ENCODE assay signal across 12 cellular contexts in genomic region chr7:50653116-50653854, GRCh38.
DNase-seq lines count a peak whose midpoint lies in the region; ATAC-seq and TF ChIP-seq lines count a peak whose summit lies in the region.
"Had no signal": no experiment of that assay in that cellular context is flagged by ENCODE, and none has a peak within 500 bp of the region (broad histone marks: within the 10 kb centered on the region; RNA-seq: fewer than 3 reads in every experiment).

No MANE protein-coding gene starts in this region.

- H3K27me3 ChIP-seq in suprapubic skin = no peaks in the 10 kb centered on the region

- TF ChIP-seq POLR2A in suprapubic skin (IDR thresholded peaks at IDR 0.05) = peak in 1 of 2 donors; percentile 29

- peak overlapping the region; percentile 15 for H3K4me3 ChIP-seq in suprapubic skin

- peaks cover 63% of the 10 kb centered on the region for H3K4me1 Mint-ChIP-seq in chondrocyte (ENCODE audit: low read depth)
- no peaks in the 10 kb centered on the region for H3K4me1 Mint-ChIP-seq in activated naive CD4-positive, alpha-beta T cell treated with anti-CD3 and anti-CD28 coated beads for 36 hours (ENCODE audit: low read depth)
- H3K4me1 Mint-ChIP-seq in stimulated activated effector memory CD8-positive, alpha-beta T cell treated with anti-CD3 and anti-CD28 coated beads, Interleukin-12 subunit alpha, Interleukin-12 subunit beta, amount 100 ng/mL, for 72 hours = peaks cover 5% of the 10 kb centered on the region
- H3K4me1 Mint-ChIP-seq: natural killer cell had no signal

- TF ChIP-seq CTCF in chondrocyte (IDR thresholded peaks at IDR 0.05) (no peak), suprapubic skin (IDR thresholded peaks at IDR 0.05) (no peak)

- H3K4me1 ChIP-seq in suprapubic skin = peaks cover 32% of the 10 kb centered on the region

- TF ChIP-seq EP300 in suprapubic skin (IDR thresholded peaks at IDR 0.05) = no peak

- ATAC-seq in left lobe of liver (peak; percentile 9), GM18517 (IDR thresholded peaks at IDR 0.05; ENCODE audit: unreplicated experiment) (no peak)
- no peak for ATAC-seq in stimulated activated effector memory CD8-positive, alpha-beta T cell treated with anti-CD3 and anti-CD28 coated beads, Interleukin-12 subunit alpha, Interleukin-12 subunit beta, amount 100 ng/mL, for 72 hours

- peak; percentile 30 to 60 for DNase-seq in NOMO-1 (lab: John Stamatoyannopoulos, UW; ENCODE audit: unreplicated experiment in 2 of 2)
- DNase-seq in chondrocyte (ENCODE audit: low spot score) = no peak
- peak; percentile 37 for DNase-seq in left lobe of liver (ENCODE audit: low spot score)
- DNase-seq in suprapubic skin (ENCODE audit: low spot score in 2 of 2) = peak; percentile 77 to 83
- no peak for DNase-seq in activated naive CD4-positive, alpha-beta T cell treated with anti-CD3 and anti-CD28 coated beads for 36 hours
- DNase-seq in dermis blood vessel endothelial cell = no peak
- DNase-seq in stimulated activated effector memory CD8-positive, alpha-beta T cell treated with anti-CD3 and anti-CD28 coated beads, Interleukin-12 subunit alpha, Interleukin-12 subunit beta, amount 100 ng/mL, for 72 hours (ENCODE audit: low spot score in 2 of 2) = no peak
- DNase-seq: activated gamma-delta T cell treated with Interleukin-2 at 50 U/mL for 16 hours, EL, natural killer cell, NCI-H1105 treated with DMSO at 0.1 percent for 48 hours had no signal

- intact Hi-C loops in activated naive CD4-positive, alpha-beta T cell treated with anti-CD3 and anti-CD28 coated beads for 36 hours (cut with micrococcal nuclease) = no loop called here

- H3K36me3 Mint-ChIP-seq in chondrocyte (ENCODE audit: low read depth) = peaks cover 13% of the 10 kb centered on the region
- H3K36me3 Mint-ChIP-seq in activated naive CD4-positive, alpha-beta T cell treated with anti-CD3 and anti-CD28 coated beads for 36 hours (ENCODE audit: low read depth) = no peaks in the 10 kb centered on the region
- H3K36me3 Mint-ChIP-seq in stimulated activated effector memory CD8-positive, alpha-beta T cell treated with anti-CD3 and anti-CD28 coated beads, Interleukin-12 subunit alpha, Interleukin-12 subunit beta, amount 100 ng/mL, for 72 hours = no peaks in the 10 kb centered on the region
- H3K36me3 Mint-ChIP-seq: natural killer cell had no signal

- H3K4me3 Mint-ChIP-seq in chondrocyte (ENCODE audit: unreplicated experiment) = no peak overlapping the region
- H3K4me3 Mint-ChIP-seq in activated naive CD4-positive, alpha-beta T cell treated with anti-CD3 and anti-CD28 coated beads for 36 hours = no peak overlapping the region
- no peak overlapping the region for H3K4me3 Mint-ChIP-seq in stimulated activated effector memory CD8-positive, alpha-beta T cell treated with anti-CD3 and anti-CD28 coated beads, Interleukin-12 subunit alpha, Interleukin-12 subunit beta, amount 100 ng/mL, for 72 hours
- H3K4me3 Mint-ChIP-seq: natural killer cell had no signal

- H3K27ac Mint-ChIP-seq in chondrocyte (ENCODE audit: unreplicated experiment) = peak overlapping the region; percentile 59
- no peak overlapping the region for H3K27ac Mint-ChIP-seq in activated naive CD4-positive, alpha-beta T cell treated with anti-CD3 and anti-CD28 coated beads for 36 hours
- no peak overlapping the region for H3K27ac Mint-ChIP-seq in stimulated activated effector memory CD8-positive, alpha-beta T cell treated with anti-CD3 and anti-CD28 coated beads, Interleukin-12 subunit alpha, Interleukin-12 subunit beta, amount 100 ng/mL, for 72 hours
- H3K27ac Mint-ChIP-seq: natural killer cell had no signal

- CTCF ChIA-PET in activated naive CD4-positive, alpha-beta T cell treated with anti-CD3 and anti-CD28 coated beads for 36 hours (lab: Charles Lee) = interaction anchor here (1.2 to 3.1 kb wide), 2 partner anchors 19 to 21 kb away, joined by 3 to 10 read pairs; no protein-coding TSS in a partner anchor

- no peaks in the 10 kb centered on the region for H3K9me3 Mint-ChIP-seq in chondrocyte (ENCODE audit: low read depth)
- H3K9me3 Mint-ChIP-seq in activated naive CD4-positive, alpha-beta T cell treated with anti-CD3 and anti-CD28 coated beads for 36 hours = no peaks in the 10 kb centered on the region
- H3K9me3 Mint-ChIP-seq in stimulated activated effector memory CD8-positive, alpha-beta T cell treated with anti-CD3 and anti-CD28 coated beads, Interleukin-12 subunit alpha, Interleukin-12 subunit beta, amount 100 ng/mL, for 72 hours = no peaks in the 10 kb centered on the region
- H3K9me3 Mint-ChIP-seq: natural killer cell had no signal

- WGBS in suprapubic skin = 61% methylated on average over 7 of the region's 16 CpGs

- peak overlapping the region; percentile 78 for H3K27ac ChIP-seq in suprapubic skin

- H3K9me3 ChIP-seq in suprapubic skin = no peaks in the 10 kb centered on the region

- H3K27me3 Mint-ChIP-seq in chondrocyte (ENCODE audit: low read depth) = no peaks in the 10 kb centered on the region
- no peaks in the 10 kb centered on the region for H3K27me3 Mint-ChIP-seq in activated naive CD4-positive, alpha-beta T cell treated with anti-CD3 and anti-CD28 coated beads for 36 hours (ENCODE audit: low read depth)

- H3K36me3 ChIP-seq in suprapubic skin = no peaks in the 10 kb centered on the region

Comparison
In these comparisons a context has a peak if more than half of its experiments do, and no peak if none do; other contexts are left out.
1. DNase-seq: peak in NOMO-1 (2 of 2), left lobe of liver (single experiment) and suprapubic skin (2 of 2); none in chondrocyte (single experiment), activated naive CD4-positive, alpha-beta T cell treated with anti-CD3 and anti-CD28 coated beads for 36 hours (single experiment), dermis blood vessel endothelial cell (single experiment) and stimulated activated effector memory CD8-positive, alpha-beta T cell treated with anti-CD3 and anti-CD28 coated beads, Interleukin-12 subunit alpha, Interleukin-12 subunit beta, amount 100 ng/mL, for 72 hours (0 of 2).